In genomic region chr10:87456821-87457220, GRCh38 we compare ENCODE assay signal across 7 cellular contexts. TPM values are rescaled to one million over a fixed set of nuclear protein-coding genes. Genes with fewer than 3 reads are reported as not detected.
DNase-seq lines count a peak whose midpoint lies in the region; ATAC-seq, FAIRE-seq and TF ChIP-seq lines count a peak whose summit lies in the region.
"Not testable (repeated sequence)": the region's sequence is repeated elsewhere in the genome, so short reads cannot be mapped to it uniquely, and the experiment has no call there.

No MANE protein-coding gene starts in this region.

- in situ Hi-C loops in Panc1 (cut with HindIII; ENCODE audit: low pct_unique_long_range_greater_than_20kb, low sequenced_read_pairs) = not testable (repeated sequence)

- POLR2A ChIA-PET in Panc1 (lab: Charles Lee); activated CD4-positive, alpha-beta T cell treated with anti-CD3 and anti-CD28 coated beads for 36 hours (lab: Charles Lee): not testable (repeated sequence)

- not testable (repeated sequence) for H3K36me3 ChIP-seq in Panc1 (ENCODE audit: control insufficient read depth, insufficient read depth, low read length); left lung

- not testable (repeated sequence) for H3K36me3 Mint-ChIP-seq in activated CD4-positive, alpha-beta T cell treated with anti-CD3 and anti-CD28 coated beads for 36 hours (ENCODE audit: low read depth); activated naive CD8-positive, alpha-beta T cell treated with anti-CD3 and anti-CD28 coated beads, Interleukin-2, amount 50 U/mL, for 24 hours (ENCODE audit: low read depth); stimulated activated effector memory CD8-positive, alpha-beta T cell treated with anti-CD3 and anti-CD28 coated beads, Interleukin-12 subunit alpha, Interleukin-12 subunit beta, amount 100 ng/mL, for 72 hours

- H3K27ac ChIP-seq in Panc1 (ENCODE audit: low read length); left lung: not testable (repeated sequence)

- intact Hi-C loops in Panc1 (cut with micrococcal nuclease; ENCODE audit: unreplicated experiment); activated CD4-positive, alpha-beta T cell treated with anti-CD3 and anti-CD28 coated beads for 36 hours (cut with DNase I, micrococcal nuclease); left lung (cut with DNase I): not testable (repeated sequence)

- not testable (repeated sequence) for H3K27me3 Mint-ChIP-seq in activated CD4-positive, alpha-beta T cell treated with anti-CD3 and anti-CD28 coated beads for 36 hours; activated naive CD8-positive, alpha-beta T cell treated with anti-CD3 and anti-CD28 coated beads, Interleukin-2, amount 50 U/mL, for 24 hours

- TF ChIP-seq POLR2A in H54 (IDR thresholded peaks at IDR 0.05; ENCODE audit: low read depth, low read length) = not testable (repeated sequence)

- H3K27me3 ChIP-seq in Panc1 (ENCODE audit: control insufficient read depth, insufficient read depth, low read length); left lung: not testable (repeated sequence)

- ATAC-seq in Panc1 (peak; percentile 93), esophagus mucosa (peak; percentile 69), left lung (peak; percentile 55)
- ATAC-seq in activated CD4-positive, alpha-beta T cell treated with anti-CD3 and anti-CD28 coated beads for 36 hours = peak; percentile 63
- peak; percentile 68 for ATAC-seq in activated naive CD8-positive, alpha-beta T cell treated with anti-CD3 and anti-CD28 coated beads, Interleukin-2, amount 50 U/mL, for 24 hours
- peak; percentile 67 for ATAC-seq in stimulated activated effector memory CD8-positive, alpha-beta T cell treated with anti-CD3 and anti-CD28 coated beads, Interleukin-12 subunit alpha, Interleukin-12 subunit beta, amount 100 ng/mL, for 72 hours

- not testable (repeated sequence) for H3K4me1 Mint-ChIP-seq in activated CD4-positive, alpha-beta T cell treated with anti-CD3 and anti-CD28 coated beads for 36 hours; activated naive CD8-positive, alpha-beta T cell treated with anti-CD3 and anti-CD28 coated beads, Interleukin-2, amount 50 U/mL, for 24 hours; stimulated activated effector memory CD8-positive, alpha-beta T cell treated with anti-CD3 and anti-CD28 coated beads, Interleukin-12 subunit alpha, Interleukin-12 subunit beta, amount 100 ng/mL, for 72 hours

- TF ChIP-seq CTCF in Panc1 (IDR thresholded peaks at IDR 0.05); left lung (IDR thresholded peaks at IDR 0.05): not testable (repeated sequence)

- not testable (repeated sequence) for BruUV-seq in Panc1 (replicated peaks; lab: Mats Ljungman, UMichigan)

- not testable (repeated sequence) for DNase-seq in H54 (ENCODE audit: insufficient read length, low spot score); Panc1 (ENCODE audit: low read depth, low spot score); activated CD4-positive, alpha-beta T cell treated with anti-CD3 and anti-CD28 coated beads for 36 hours; activated naive CD8-positive, alpha-beta T cell treated with anti-CD3 and anti-CD28 coated beads, Interleukin-2, amount 50 U/mL, for 24 hours; left lung; stimulated activated effector memory CD8-positive, alpha-beta T cell treated with anti-CD3 and anti-CD28 coated beads, Interleukin-12 subunit alpha, Interleukin-12 subunit beta, amount 100 ng/mL, for 72 hours (ENCODE audit: low spot score in 2 of 2)

- FAIRE-seq in H54 (lab: Jason Lieb, UNC) = peak; percentile 88

- not testable (repeated sequence) for H3K9me3 Mint-ChIP-seq in activated CD4-positive, alpha-beta T cell treated with anti-CD3 and anti-CD28 coated beads for 36 hours (ENCODE audit: low read depth); activated naive CD8-positive, alpha-beta T cell treated with anti-CD3 and anti-CD28 coated beads, Interleukin-2, amount 50 U/mL, for 24 hours; stimulated activated effector memory CD8-positive, alpha-beta T cell treated with anti-CD3 and anti-CD28 coated beads, Interleukin-12 subunit alpha, Interleukin-12 subunit beta, amount 100 ng/mL, for 72 hours

- H3K4me1 ChIP-seq in Panc1 (ENCODE audit: control insufficient read depth, insufficient read depth, low read length); left lung: not testable (repeated sequence)

- CTCF ChIA-PET in Panc1 (lab: Charles Lee); activated CD4-positive, alpha-beta T cell treated with anti-CD3 and anti-CD28 coated beads for 36 hours (lab: Charles Lee): not testable (repeated sequence)

- not testable (repeated sequence) for H3K4me3 Mint-ChIP-seq in activated CD4-positive, alpha-beta T cell treated with anti-CD3 and anti-CD28 coated beads for 36 hours; activated naive CD8-positive, alpha-beta T cell treated with anti-CD3 and anti-CD28 coated beads, Interleukin-2, amount 50 U/mL, for 24 hours; stimulated activated effector memory CD8-positive, alpha-beta T cell treated with anti-CD3 and anti-CD28 coated beads, Interleukin-12 subunit alpha, Interleukin-12 subunit beta, amount 100 ng/mL, for 72 hours

- H3K27ac Mint-ChIP-seq in activated CD4-positive, alpha-beta T cell treated with anti-CD3 and anti-CD28 coated beads for 36 hours; activated naive CD8-positive, alpha-beta T cell treated with anti-CD3 and anti-CD28 coated beads, Interleukin-2, amount 50 U/mL, for 24 hours; stimulated activated effector memory CD8-positive, alpha-beta T cell treated with anti-CD3 and anti-CD28 coated beads, Interleukin-12 subunit alpha, Interleukin-12 subunit beta, amount 100 ng/mL, for 72 hours: not testable (repeated sequence)

- H3K9me3 ChIP-seq in Panc1 (ENCODE audit: control insufficient read depth, insufficient read depth, low read depth, low read length); left lung: not testable (repeated sequence)

- not testable (repeated sequence) for H3K4me3 ChIP-seq in Panc1 (ENCODE audit: low read depth in 2 of 2, low read length in 2 of 2); left lung

RNA-seq across cellular contexts. Expression of gene MINPP1, which starts 47.9 kb away (rescaled TPM):
- total RNA-seq in Panc1 (2021; ENCODE audit: unreplicated experiment) (37.0 TPM), esophagus mucosa (3.9 TPM), left lung (10 to 100 TPM; 16.8 to 19.5 TPM)
- 27.6 TPM for polyA plus RNA-seq in Panc1 (2012; ENCODE audit: insufficient read length)
- 1 to 10 TPM; 8.3 TPM for total RNA-seq in activated CD4-positive, alpha-beta T cell treated with anti-CD3 and anti-CD28 coated beads for 36 hours
